12 cellular contexts compared by ENCODE assay signal in the genomic region with DNA sequence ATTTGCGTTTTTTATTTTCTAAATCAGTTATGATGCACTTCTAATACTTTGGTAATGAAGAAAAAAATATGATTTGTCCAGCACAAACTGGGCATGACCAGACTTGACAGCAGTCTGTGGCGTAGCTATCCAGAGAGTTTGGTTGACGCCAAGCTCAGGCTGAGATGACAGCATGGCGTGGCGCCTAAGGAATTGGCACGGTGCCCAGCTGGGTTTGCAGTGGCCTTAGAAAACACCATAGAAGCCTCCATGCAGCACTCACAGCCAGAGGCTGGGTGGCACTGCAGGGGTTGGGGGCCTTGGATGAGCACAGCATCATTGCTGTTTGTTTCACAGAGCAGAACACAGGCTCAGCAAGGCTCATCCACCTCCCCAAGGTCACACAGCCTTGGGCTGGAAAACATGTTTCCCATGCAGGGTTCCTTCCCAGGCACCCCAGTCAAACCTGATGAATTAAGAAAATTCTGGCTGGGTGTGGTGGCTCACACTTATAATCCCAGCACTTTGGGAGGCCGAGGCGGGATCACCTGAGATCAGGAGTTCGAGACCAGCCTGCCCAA.
DNase-seq lines count a peak whose midpoint lies in the region; ATAC-seq, FAIRE-seq and TF ChIP-seq lines count a peak whose summit lies in the region.
"Had no signal": no experiment of that assay in that cellular context is flagged by ENCODE, and none has a peak within 500 bp of the region (broad histone marks: within the 10 kb centered on the region; RNA-seq: fewer than 3 reads in every experiment).

No MANE protein-coding gene starts in this region.

- H3K4me1 ChIP-seq in adrenal gland (replicated peaks in 1 of 2) (no peaks in the 10 kb centered on the region), keratinocyte (ENCODE audit: control insufficient read depth, extremely low read depth, insufficient read depth, low read length) (peaks cover 7% of the 10 kb centered on the region)

- H3K36me3 ChIP-seq in adrenal gland (replicated peaks in 1 of 2), result peaks cover 0 to 21% of the 10 kb centered on the region in 2 donors
- H3K36me3 ChIP-seq in keratinocyte (ENCODE audit: control insufficient read depth in 2 of 2, extremely low read depth in 1 of 2, insufficient read depth in 2 of 2, low read length in 2 of 2), result peaks cover 4 to 25% of the 10 kb centered on the region in 2 experiments

- DNase-seq in DMS153 treated with DMSO at 0.1 percent for 48 hours (lab: John Stamatoyannopoulos, UW; ENCODE audit: unreplicated experiment) (peak; percentile 81), NCI-H2107 (lab: John Stamatoyannopoulos, UW) (peak; percentile 96), adrenal gland (peak in 4 of 7 donors; percentile 43 to 69 (median 46)), keratinocyte (ENCODE audit: low read depth, low spot score) (peak; percentile 32), urothelium cell line (ENCODE audit: low spot score) (no peak)
- no peak for DNase-seq in effector CD8-positive, alpha-beta T cell (lab: John Stamatoyannopoulos, UW)
- no peak for DNase-seq in stimulated activated CD4-positive, alpha-beta T cell treated with anti-CD3 and anti-CD28 coated beads, Interleukin-4, amount 100 ng/mL, for 4 hours
- DNase-seq: cerebellar nuclear complex; stimulated activated naive CD4-positive, alpha-beta T cell treated with Interleukin-2 at 50 U/mL for 16 hours; WERI-Rb-1 had no signal

- WGBS in adrenal gland, 4 donors, result 66 to 85% (median 77%) methylated on average over 9 of the region's 9 CpGs

- H4K20me1 ChIP-seq in keratinocyte (ENCODE audit: control insufficient read depth, extremely low read depth, insufficient read depth, low read length), result no peaks in the 10 kb centered on the region

- H3K27ac ChIP-seq in adrenal gland, result no peak overlapping the region
- no peak overlapping the region for H3K27ac ChIP-seq in keratinocyte (ENCODE audit: control insufficient read depth, insufficient read depth, low read length)
- H3K27ac ChIP-seq: hepatocyte, WERI-Rb-1 had no signal

- H3K79me2 ChIP-seq in keratinocyte (ENCODE audit: control insufficient read depth, insufficient read depth, low read length), result no peaks in the 10 kb centered on the region
- H3K79me2 ChIP-seq: hepatocyte had no signal

- TF ChIP-seq POLR2A in adrenal gland (IDR thresholded peaks at IDR 0.05), result no peak

- H3K27me3 ChIP-seq in adrenal gland (no peaks in the 10 kb centered on the region), keratinocyte (ENCODE audit: control insufficient read depth, extremely low read depth, insufficient read depth, low read length) (no peaks in the 10 kb centered on the region)
- H3K27me3 ChIP-seq: hepatocyte had no signal

- no peak for ATAC-seq in HG02852 (IDR thresholded peaks at IDR 0.05; ENCODE audit: unreplicated experiment)

- H3K9me1 ChIP-seq in keratinocyte (ENCODE audit: control insufficient read depth, extremely low read depth, insufficient read depth, low read length), result no peaks in the 10 kb centered on the region

- H3K4me3 ChIP-seq in adrenal gland (no peak overlapping the region), keratinocyte (ENCODE audit: control insufficient read depth in 2 of 3, extremely low read depth in 1 of 3, insufficient read depth in 2 of 3, low read depth in 1 of 3, low read length in 3 of 3) (no peak overlapping the region)
- H3K4me3 ChIP-seq: hepatocyte had no signal

- H3K9me3 ChIP-seq in adrenal gland (replicated peaks in 1 of 3), result no peaks in the 10 kb centered on the region
- H3K9me3 ChIP-seq in keratinocyte (ENCODE audit: control insufficient read depth, low read depth, low read length), result no peaks in the 10 kb centered on the region

- no peak overlapping the region for H2AFZ ChIP-seq in keratinocyte (ENCODE audit: control insufficient read depth, low read length)
- H2AFZ ChIP-seq: hepatocyte had no signal

- peak; percentile 91 for FAIRE-seq in keratinocyte (lab: Jason Lieb, UNC)
- no peak for FAIRE-seq in urothelium cell line (lab: Jason Lieb, UNC)

- H3K9ac ChIP-seq in keratinocyte (ENCODE audit: control insufficient read depth, extremely low read depth, insufficient read depth, low read length), result no peak overlapping the region

- dilution Hi-C loops in keratinocyte (cut with MboI; ENCODE audit: extremely low pct_ligation_motif_present, low sequenced_read_pairs), result no loop called here

- H3K4me2 ChIP-seq in keratinocyte (ENCODE audit: control insufficient read depth, extremely low read depth, insufficient read depth, low read depth, low read length), result no peak overlapping the region
- H3K4me2 ChIP-seq: hepatocyte had no signal

- intact Hi-C loops in adrenal gland (cut with DNase I), result no loop called here

- no peak for TF ChIP-seq CTCF in adrenal gland (IDR thresholded peaks at IDR 0.05)
- no peak for TF ChIP-seq CTCF in keratinocyte (optimal IDR thresholded peaks at IDR 0.05 in 1 of 3, IDR thresholded peaks at IDR 0.05 in 1 of 3, conservative IDR thresholded peaks at IDR 0.05 in 1 of 3; ENCODE audit: extremely low read depth in 1 of 3, insufficient read depth in 2 of 3, low read length in 3 of 3)

Comparison
In these comparisons a context has a peak if more than half of its experiments do, and no peak if none do; other contexts are left out.
1. DNase-seq: peak in DMS153 treated with DMSO at 0.1 percent for 48 hours (single experiment), NCI-H2107 (single experiment), adrenal gland (4 of 7) and keratinocyte (single experiment); none in effector CD8-positive, alpha-beta T cell (single experiment), stimulated activated CD4-positive, alpha-beta T cell treated with anti-CD3 and anti-CD28 coated beads, Interleukin-4, amount 100 ng/mL, for 4 hours (0 of 2) and urothelium cell line (single experiment).